8 cellular contexts compared by ENCODE assay signal in genomic region chr9:76394023-76394895, GRCh38. TPM values are rescaled to one million over a fixed set of nuclear protein-coding genes. Genes with fewer than 3 reads are reported as not detected.
A peak's percentile ranks its signal among the peaks of the same experiment; 100 is the strongest.
DNase-seq lines count a peak whose midpoint lies in the region; ATAC-seq lines count a peak whose summit lies in the region.

Gene RFK, minus strand, starts transcription at chr9:76394426. Its CDS starts 255 bp downstream, at chr9:76394171.

- H3K27ac ChIP-seq in CD4-positive, alpha-beta memory T cell (ENCODE audit: low read depth, low read length): peak within 1 kb of the TSS; percentile 79

- H3K4me1 ChIP-seq in CD4-positive, alpha-beta memory T cell (ENCODE audit: insufficient read depth, low read length): peaks cover 25% of the 10 kb centered on the region

- no peaks in the 10 kb centered on the region for H3K27me3 ChIP-seq in CD4-positive, alpha-beta memory T cell (ENCODE audit: insufficient read depth, low read length)

- peaks cover 0 to 2% (median 0%) of the 10 kb centered on the region in 8 donors for H3K9me3 Mint-ChIP-seq in CD4-positive, alpha-beta memory T cell

- peaks cover 8 to 17% of the 10 kb centered on the region in 2 donors for H3K36me3 Mint-ChIP-seq in CD4-positive, alpha-beta memory T cell

- no peaks in the 10 kb centered on the region for H3K36me3 ChIP-seq in CD4-positive, alpha-beta memory T cell (ENCODE audit: insufficient read depth, low read length)

- H3K4me1 Mint-ChIP-seq in CD4-positive, alpha-beta memory T cell: peaks cover 12 to 38% (median 25%) of the 10 kb centered on the region in 4 donors

- H3K4me3 ChIP-seq in CD4-positive, alpha-beta memory T cell (ENCODE audit: low read length in 2 of 2): peak within 1 kb of the TSS; percentile 72 to 74

- peak within 1 kb of the TSS; percentile 94 to 100 (median 98) for H3K27ac Mint-ChIP-seq in CD4-positive, alpha-beta memory T cell

- DNase-seq in CD4-positive, alpha-beta memory T cell: peak; percentile 90 to 96 (median 93)
- peak; percentile 90 for DNase-seq in NCI-H82 (lab: John Stamatoyannopoulos, UW)
- DNase-seq in activated CD8-positive, alpha-beta memory T cell treated with anti-CD3 and anti-CD28 coated beads for 24 hours: peak; percentile 98
- peak; percentile 86 for DNase-seq in effector CD8-positive, alpha-beta T cell (lab: John Stamatoyannopoulos, UW)
- DNase-seq in medulla oblongata (ENCODE audit: extremely low spot score): peak; percentile 93
- DNase-seq in stimulated activated CD8-positive, alpha-beta memory T cell treated with anti-CD3 and anti-CD28 coated beads, Interleukin-12 subunit alpha, Interleukin-12 subunit beta, amount 100 ng/mL, for 24 hours (ENCODE audit: extremely low read depth): peak; percentile 86

- no peaks in the 10 kb centered on the region for H3K9me3 ChIP-seq in CD4-positive, alpha-beta memory T cell (ENCODE audit: control insufficient read depth in 1 of 2, low read length in 2 of 2)

- CTCF ChIA-PET in CD4-positive, alpha-beta memory T cell (lab: Charles Lee; ENCODE audit: partially characterized antibody): interaction anchor here (0.6 to 3.9 kb wide), 28 partner anchors 9 to 1641 kb away, joined by 3 to 29 read pairs (median 4); partner anchors contain the start of gene GCNT1

- ATAC-seq in GM19395 (IDR thresholded peaks at IDR 0.05; ENCODE audit: unreplicated experiment) (peak; percentile 81), HG03565 (IDR thresholded peaks at IDR 0.05; ENCODE audit: unreplicated experiment) (peak; percentile 52)

- H3K4me3 Mint-ChIP-seq in CD4-positive, alpha-beta memory T cell: peak within 1 kb of the TSS; percentile 91 to 98 (median 95)

- POLR2A ChIA-PET in CD4-positive, alpha-beta memory T cell (lab: Charles Lee; ENCODE audit: partially characterized antibody): interaction anchor here (0.6 to 3.0 kb wide), 23 partner anchors 8 to 1849 kb away, joined by 3 to 21 read pairs (median 4); partner anchors contain the start of genes C9orf40, GCNT1, NMRK1 and OSTF1

- intact Hi-C loops in CD4-positive, alpha-beta memory T cell (cut with micrococcal nuclease): loop anchor here (1.0 to 10.0 kb wide), 9 partner anchors 9 to 1369 kb away; partner anchors contain the start of genes CARNMT1, GCNT1, NMRK1 and OSTF1

- no peaks in the 10 kb centered on the region for H3K27me3 Mint-ChIP-seq in CD4-positive, alpha-beta memory T cell

RNA-seq across cellular contexts. Expression of gene RFK, which starts in this region (rescaled TPM):
- total RNA-seq in CD4-positive, alpha-beta memory T cell: 10 to 100 TPM; 13.5 to 16.8 TPM
- polyA plus RNA-seq in CD4-positive, alpha-beta memory T cell: 10 to 100 TPM; 28.4 to 42.9 TPM

Comparison
In these comparisons a context has a peak if more than half of its experiments do, and no peak if none do; other contexts are left out.
1. Peak in every context shown above with its lines: DNase-seq, ATAC-seq, H3K4me3 ChIP-seq and H3K27ac ChIP-seq.